11 cellular contexts compared by ENCODE assay signal in the genomic region with DNA sequence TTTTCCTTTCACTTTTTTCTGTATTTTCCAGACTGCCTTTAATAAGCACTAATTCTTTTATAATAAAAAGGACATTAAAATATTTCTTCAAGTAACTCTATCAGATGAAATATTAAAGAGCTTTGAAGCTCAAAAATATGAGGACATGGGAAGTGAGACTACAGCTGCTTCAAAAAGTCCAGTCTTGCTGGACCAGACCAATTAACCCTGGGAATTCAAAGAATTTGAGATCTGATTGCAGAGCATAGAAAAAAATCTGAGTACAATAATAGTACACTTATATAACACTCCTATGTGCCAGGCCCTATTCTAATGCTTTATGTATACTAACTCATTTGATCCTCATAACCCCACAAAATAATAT. TPM values are rescaled to one million over a fixed set of nuclear protein-coding genes. Genes with fewer than 3 reads are reported as not detected.
DNase-seq lines count a peak whose midpoint lies in the region; ATAC-seq and TF ChIP-seq lines count a peak whose summit lies in the region.
"Had no signal": no experiment of that assay in that cellular context is flagged by ENCODE, and none has a peak within 500 bp of the region (broad histone marks: within the 10 kb centered on the region; RNA-seq: fewer than 3 reads in every experiment).

No MANE protein-coding gene starts in this region.

- H3K27ac Mint-ChIP-seq in stimulated activated naive CD8-positive, alpha-beta T cell treated with anti-CD3 and anti-CD28 coated beads, Interleukin-15, Interleukin-2, amounts not matched to agents 100 ng/mL and 50 ng/mL, for 24 hours = peak overlapping the region; percentile 86
- H3K27ac Mint-ChIP-seq in mesothelial cell of epicardium (peak overlapping the region; percentile 89), immature natural killer cell (peak overlapping the region in 1 of 6 donors; percentile 50)

- no peak overlapping the region for H2AFZ ChIP-seq in mammary epithelial cell (ENCODE audit: low read depth, low read length)

- no peaks in the 10 kb centered on the region for H3K36me3 ChIP-seq in mammary epithelial cell (ENCODE audit: insufficient read depth, low read length)

- in situ Hi-C loops in mammary epithelial cell (cut with MboI; ENCODE audit: low sequenced_read_pairs in 2 of 2) = loop anchor here in 1 of 2 donors (10.0 kb wide), 1 partner anchor 215 kb away; the partner anchor contains the start of gene EPB41L4B

- H3K4me3 Mint-ChIP-seq in stimulated activated naive CD8-positive, alpha-beta T cell treated with anti-CD3 and anti-CD28 coated beads, Interleukin-15, Interleukin-2, amounts not matched to agents 100 ng/mL and 50 ng/mL, for 24 hours = peak overlapping the region; percentile 64
- H3K4me3 Mint-ChIP-seq in mesothelial cell of epicardium = no peak overlapping the region
- H3K4me3 Mint-ChIP-seq in immature natural killer cell = no peak overlapping the region
- H3K4me3 Mint-ChIP-seq: activated naive CD4-positive, alpha-beta T cell treated with anti-CD3 and anti-CD28 coated beads, Interleukin-2, amount 10 ng/mL, durations not matched to agents 7 days and 5 days; CD14-positive monocyte had no signal

- H3K4me1 ChIP-seq in mammary epithelial cell (ENCODE audit: insufficient read depth, low read length) = peaks cover 42% of the 10 kb centered on the region

- CTCF ChIA-PET in mammary epithelial cell (lab: Charles Lee; ENCODE audit: low non-redundant PET) = no interaction called here

- H3K79me2 ChIP-seq in mammary epithelial cell (ENCODE audit: insufficient read depth, low read length) = peaks cover 92% of the 10 kb centered on the region

- H3K9ac ChIP-seq in mammary epithelial cell (ENCODE audit: insufficient read depth, low read length) = peak overlapping the region; percentile 49

- no peaks in the 10 kb centered on the region for H3K27me3 Mint-ChIP-seq in stimulated activated naive CD8-positive, alpha-beta T cell treated with anti-CD3 and anti-CD28 coated beads, Interleukin-15, Interleukin-2, amounts not matched to agents 100 ng/mL and 50 ng/mL, for 24 hours
- H3K27me3 Mint-ChIP-seq in mesothelial cell of epicardium (ENCODE audit: low read depth) (no peaks in the 10 kb centered on the region), immature natural killer cell (ENCODE audit: low read depth in 3 of 3) (peaks cover 0 to 1% (median 0%) of the 10 kb centered on the region in 3 donors)
- H3K27me3 Mint-ChIP-seq: activated naive CD4-positive, alpha-beta T cell treated with anti-CD3 and anti-CD28 coated beads, Interleukin-2, amount 10 ng/mL, durations not matched to agents 7 days and 5 days had no signal

- dilution Hi-C loops in mammary epithelial cell (cut with HindIII; ENCODE audit: low sequenced_read_pairs) = no loop called here

- no peaks in the 10 kb centered on the region for H3K9me3 Mint-ChIP-seq in stimulated activated naive CD8-positive, alpha-beta T cell treated with anti-CD3 and anti-CD28 coated beads, Interleukin-15, Interleukin-2, amounts not matched to agents 100 ng/mL and 50 ng/mL, for 24 hours
- H3K9me3 Mint-ChIP-seq in mesothelial cell of epicardium (no peaks in the 10 kb centered on the region), immature natural killer cell (no peaks in the 10 kb centered on the region)
- H3K9me3 Mint-ChIP-seq: activated naive CD4-positive, alpha-beta T cell treated with anti-CD3 and anti-CD28 coated beads, Interleukin-2, amount 10 ng/mL, durations not matched to agents 7 days and 5 days had no signal

- H3K4me1 Mint-ChIP-seq in stimulated activated naive CD8-positive, alpha-beta T cell treated with anti-CD3 and anti-CD28 coated beads, Interleukin-15, Interleukin-2, amounts not matched to agents 100 ng/mL and 50 ng/mL, for 24 hours (ENCODE audit: low read depth) = peaks cover 88% of the 10 kb centered on the region
- H3K4me1 Mint-ChIP-seq in mesothelial cell of epicardium (peaks cover 76% of the 10 kb centered on the region), immature natural killer cell (peaks cover 57 to 85% of the 10 kb centered on the region in 2 donors)

- peaks cover 24% of the 10 kb centered on the region for H3K36me3 Mint-ChIP-seq in stimulated activated naive CD8-positive, alpha-beta T cell treated with anti-CD3 and anti-CD28 coated beads, Interleukin-15, Interleukin-2, amounts not matched to agents 100 ng/mL and 50 ng/mL, for 24 hours (ENCODE audit: low read depth)
- peaks cover 6% of the 10 kb centered on the region for H3K36me3 Mint-ChIP-seq in mesothelial cell of epicardium
- H3K36me3 Mint-ChIP-seq in immature natural killer cell = peaks cover 0 to 11% (median 0%) of the 10 kb centered on the region in 3 donors

- TF ChIP-seq CTCF in mammary epithelial cell (conservative IDR thresholded peaks at IDR 0.05 in 1 of 2, IDR thresholded peaks at IDR 0.05 in 1 of 2; ENCODE audit: extremely low read depth in 1 of 2, insufficient read depth in 1 of 2, low read depth in 1 of 2, low read length in 2 of 2) (no peak), mesothelial cell of epicardium (IDR thresholded peaks at IDR 0.05; ENCODE audit: unreplicated experiment) (no peak)

- no peaks in the 10 kb centered on the region for H3K27me3 ChIP-seq in mammary epithelial cell (ENCODE audit: insufficient read depth, low read length)

- no peaks in the 10 kb centered on the region for H3K9me3 ChIP-seq in mammary epithelial cell (replicated peaks; ENCODE audit: insufficient read depth, low read length)

- H4K20me1 ChIP-seq in mammary epithelial cell (ENCODE audit: insufficient read depth, low read length) = no peaks in the 10 kb centered on the region

- no peak for ATAC-seq in stimulated activated naive CD8-positive, alpha-beta T cell treated with anti-CD3 and anti-CD28 coated beads, Interleukin-15, Interleukin-2, amounts not matched to agents 100 U/mL and 50 U/mL, for 24 hours

- peak overlapping the region; percentile 93 for H3K27ac ChIP-seq in mammary epithelial cell (ENCODE audit: insufficient read depth, low read depth, low read length)

- BruUV-seq in mammary epithelial cell (replicated peaks; lab: Mats Ljungman, UMichigan) = no TSS peak

- no peak for DNase-seq in stimulated activated naive CD8-positive, alpha-beta T cell treated with anti-CD3 and anti-CD28 coated beads, Interleukin-15, Interleukin-2, amounts not matched to agents 100 U/mL and 50 U/mL, for 24 hours
- DNase-seq in mammary epithelial cell (no peak), mesothelial cell of epicardium (ENCODE audit: low spot score in 2 of 2, unreplicated experiment in 2 of 2) (no peak), NOMO-1 treated with dmso at 0.1 percent for 144 hours (lab: John Stamatoyannopoulos, UW; ENCODE audit: unreplicated experiment) (no peak), NCI-H2081 treated with DMSO at 0.1 percent for 48 hours (lab: John Stamatoyannopoulos, UW) (no peak), NCI-H2196 (lab: John Stamatoyannopoulos, UW; ENCODE audit: unreplicated experiment) (no peak), immature natural killer cell (no peak)
- DNase-seq: activated naive CD4-positive, alpha-beta T cell treated with anti-CD3 and anti-CD28 coated beads, Interleukin-2, amount 10 ng/mL, durations not matched to agents 7 days and 5 days; hippocampal formation had no signal

- peak overlapping the region in 1 of 3 experiments; percentile 17 for H3K4me3 ChIP-seq in mammary epithelial cell (replicated peaks in 1 of 3; ENCODE audit: insufficient read depth in 1 of 3, low read depth in 2 of 3, low read length in 3 of 3)

- intact Hi-C loops in mammary epithelial cell (cut with micrococcal nuclease) = loop anchor here (1.0 to 10.0 kb wide), 3 partner anchors 45 to 255 kb away; partner anchors contain the start of genes ACTL7B and CTNNAL1

- H3K4me2 ChIP-seq in mammary epithelial cell (ENCODE audit: insufficient read depth, low read depth, low read length) = peak overlapping the region; percentile 75

RNA-seq across cellular contexts. Expression of gene TMEM245, which starts 9.8 kb away (rescaled TPM):
- 10 to 100 TPM; 33.1 to 70.3 TPM for total RNA-seq in mammary epithelial cell
- 39.4 TPM for polyA plus RNA-seq in mammary epithelial cell
- 82.8 TPM for polyA minus RNA-seq in mammary epithelial cell
- 73.0 to 77.9 TPM (median 74.6 TPM) in 3 replicates for total RNA-seq in mesothelial cell of epicardium
- polyA plus RNA-seq in immature natural killer cell = 10 to 100 TPM; 13.1 to 29.8 (median 20.8) TPM

RNA-seq across cellular contexts. Expression of gene FRRS1L, which starts 57.1 kb away (rescaled TPM):
- under 1 TPM in 1 of 2 donors, not detected in 1; under 0.01 TPM for total RNA-seq in mammary epithelial cell
- 0.02 TPM for polyA plus RNA-seq in mammary epithelial cell
- polyA minus RNA-seq in mammary epithelial cell = not detected
- total RNA-seq in mesothelial cell of epicardium = 12.4 to 14.6 TPM (median 14.4 TPM) in 3 replicates
- polyA plus RNA-seq in immature natural killer cell = not detected
- polyA plus RNA-seq: CD14-positive monocyte had no signal

Comparison
In these comparisons a context has a peak if more than half of its experiments do, and no peak if none do; other contexts are left out.
1. RNA of gene FRRS1L, which starts 57.1 kb away (total RNA-seq): 12.4 to 14.6 TPM in mesothelial cell of epicardium; under 0.01 TPM in mammary epithelial cell; every median in the first group is over 10 times any median in the second.